In genomic region chr12:104456417-104456949, GRCh38 we compare ENCODE assay signal across 8 cellular contexts. TPM values are rescaled to one million over a fixed set of nuclear protein-coding genes. Genes with fewer than 3 reads are reported as not detected.
A peak's percentile ranks its signal among the peaks of the same experiment; 100 is the strongest.
DNase-seq lines count a peak whose midpoint lies in the region; ATAC-seq and TF ChIP-seq lines count a peak whose summit lies in the region.

Gene CHST11, plus strand, starts transcription at chr12:104456948.

- DNase-seq in DMS79 (lab: John Stamatoyannopoulos, UW) (peak; percentile 74), LHCN-M2 (ENCODE audit: low read depth) (peak; percentile 89), SIG-M5 treated with dmso at 0.1 percent for 504 hours (lab: John Stamatoyannopoulos, UW; ENCODE audit: unreplicated experiment) (peak; percentile 94), activated gamma-delta T cell (lab: John Stamatoyannopoulos, UW) (peak; percentile 67), foreskin fibroblast (peak; percentile 92 to 97), nephron progenitor cell (peak; percentile 90)
- DNase-seq in stimulated activated naive CD8-positive, alpha-beta T cell treated with anti-CD3 and anti-CD28 coated beads, Interleukin-15, amount 100 ng/mL, for 72 hours = peak; percentile 84 to 88

- H3K4me3 ChIP-seq in foreskin fibroblast (ENCODE audit: low read depth in 1 of 2, low read length in 2 of 2) = peak within 1 kb of the TSS; percentile 62 to 89

- peaks cover 47% of the 10 kb centered on the region for H3K4me1 Mint-ChIP-seq in nephron progenitor cell
- H3K4me1 Mint-ChIP-seq in stimulated activated naive CD8-positive, alpha-beta T cell treated with anti-CD3 and anti-CD28 coated beads, Interleukin-15, amount 100 ng/mL, for 72 hours = peaks cover 41% of the 10 kb centered on the region

- no peaks in the 10 kb centered on the region for H3K36me3 Mint-ChIP-seq in nephron progenitor cell (ENCODE audit: low read depth)

- H3K4me3 Mint-ChIP-seq in nephron progenitor cell = peak within 1 kb of the TSS; percentile 98
- H3K4me3 Mint-ChIP-seq in stimulated activated naive CD8-positive, alpha-beta T cell treated with anti-CD3 and anti-CD28 coated beads, Interleukin-15, amount 100 ng/mL, for 72 hours = peak within 1 kb of the TSS; percentile 99 to 100

- TF ChIP-seq CTCF in foreskin fibroblast (IDR thresholded peaks at IDR 0.05; ENCODE audit: low read depth, low read length) (peak; percentile 22), nephron progenitor cell (IDR thresholded peaks at IDR 0.05) (no peak)

- peak; percentile 63 for ATAC-seq in GM21786 (IDR thresholded peaks at IDR 0.05; ENCODE audit: unreplicated experiment)
- ATAC-seq in stimulated activated naive CD8-positive, alpha-beta T cell treated with anti-CD3 and anti-CD28 coated beads, Interleukin-15, amount 100 ng/mL, for 72 hours = peak; percentile 87

- no peaks in the 10 kb centered on the region for H3K9me3 Mint-ChIP-seq in nephron progenitor cell
- H3K9me3 Mint-ChIP-seq in stimulated activated naive CD8-positive, alpha-beta T cell treated with anti-CD3 and anti-CD28 coated beads, Interleukin-15, amount 100 ng/mL, for 72 hours = no peaks in the 10 kb centered on the region

- peaks cover 13% of the 10 kb centered on the region for H3K27me3 Mint-ChIP-seq in nephron progenitor cell (ENCODE audit: low read depth, poor library complexity)
- no peaks in the 10 kb centered on the region for H3K27me3 Mint-ChIP-seq in stimulated activated naive CD8-positive, alpha-beta T cell treated with anti-CD3 and anti-CD28 coated beads, Interleukin-15, amount 100 ng/mL, for 72 hours

- H3K27ac Mint-ChIP-seq in nephron progenitor cell = peak within 1 kb of the TSS; percentile 98
- H3K27ac Mint-ChIP-seq in stimulated activated naive CD8-positive, alpha-beta T cell treated with anti-CD3 and anti-CD28 coated beads, Interleukin-15, amount 100 ng/mL, for 72 hours = peak within 1 kb of the TSS; percentile 97 to 99

RNA-seq across cellular contexts. Expression of gene CHST11, which starts in this region (rescaled TPM):
- total RNA-seq in LHCN-M2 (2014; rRNA removed) = 3.4 and 4.6 TPM in 2 replicates
- 3.1 TPM for polyA plus RNA-seq in LHCN-M2 (2012)

Comparison
In these comparisons a context has a peak if more than half of its experiments do, and no peak if none do; other contexts are left out.
1. Peak in every context shown above with its lines: DNase-seq, ATAC-seq and H3K4me3 ChIP-seq.